8 cellular contexts compared by ENCODE assay signal in genomic region chr5:109691248-109691574, GRCh38. TPM values are rescaled to one million over a fixed set of nuclear protein-coding genes. Genes with fewer than 3 reads are reported as not detected.
DNase-seq lines count a peak whose midpoint lies in the region; ATAC-seq and TF ChIP-seq lines count a peak whose summit lies in the region.

No MANE protein-coding gene starts in this region.

- peaks cover 43% of the 10 kb centered on the region for H3K4me1 ChIP-seq in smooth muscle cell (ENCODE audit: low read depth)

- H3K9ac ChIP-seq in smooth muscle cell (ENCODE audit: low read depth): peak overlapping the region; percentile 88

- peaks cover 60% of the 10 kb centered on the region for H3K79me2 ChIP-seq in smooth muscle cell (ENCODE audit: low read depth)

- peak overlapping the region; percentile 79 for H2AFZ ChIP-seq in smooth muscle cell (ENCODE audit: low read depth)

- CTCF ChIA-PET in WTC11 (lab: Charles Lee): interaction anchor here (1.1 to 1.6 kb wide), 2 partner anchors 10 to 148 kb away, joined by 3 to 5 read pairs; no protein-coding TSS in a partner anchor

- WGBS in smooth muscle cell (ENCODE audit: low lambda C conversion rate): 2% methylated on average over 11 of the region's 11 CpGs

- peaks cover 52% of the 10 kb centered on the region for H4K20me1 ChIP-seq in smooth muscle cell (ENCODE audit: low read depth)

- ATAC-seq in WTC11 (no peak), GM21390 (IDR thresholded peaks at IDR 0.05; ENCODE audit: unreplicated experiment) (no peak)

- H3K36me3 Mint-ChIP-seq in WTC11: no peaks in the 10 kb centered on the region; the same call in 1 of the 2 replicates

- no peaks in the 10 kb centered on the region for H3K27me3 ChIP-seq in smooth muscle cell (ENCODE audit: low read depth)

- POLR2A ChIA-PET in WTC11 (lab: Charles Lee): interaction anchor here (1.6 kb wide), 1 partner anchor 281 kb away, joined by 4 read pairs; the partner anchor contains the start of gene PJA2

- TF ChIP-seq CTCF in WTC11 (IDR thresholded peaks at IDR 0.05) (no peak), foreskin fibroblast (IDR thresholded peaks at IDR 0.05; ENCODE audit: low read depth, low read length) (no peak), smooth muscle cell (IDR thresholded peaks at IDR 0.05; ENCODE audit: borderline replicate concordance, insufficient read depth, poor library complexity, severe bottlenecking) (no peak)

- H3K36me3 ChIP-seq in smooth muscle cell (ENCODE audit: low read depth): no peaks in the 10 kb centered on the region

- H3K4me3 ChIP-seq in foreskin fibroblast (ENCODE audit: low read depth in 1 of 2, low read length in 2 of 2) (peak overlapping the region; percentile 93), smooth muscle cell (peak overlapping the region; percentile 81)

- H3K27me3 Mint-ChIP-seq in WTC11 (ENCODE audit: low read depth): no peaks in the 10 kb centered on the region

- peaks cover 7% of the 10 kb centered on the region for H3F3A ChIP-seq in smooth muscle cell (ENCODE audit: low read depth)

- peak overlapping the region; percentile 96 for H3K4me3 Mint-ChIP-seq in WTC11

- H3K4me2 ChIP-seq in smooth muscle cell: peak overlapping the region; percentile 97

- no peak overlapping the region; the same call in 1 of the 2 replicates for H3K27ac Mint-ChIP-seq in WTC11

- DNase-seq in NCI-H2029 (lab: John Stamatoyannopoulos, UW): peak; percentile 36
- DNase-seq in NCI-H2029 treated with DMSO at 0.1 percent for 48 hours (lab: John Stamatoyannopoulos, UW): no peak
- DNase-seq in WTC11 (ENCODE audit: low spot score): no peak
- no peak for DNase-seq in foreskin fibroblast
- DNase-seq in smooth muscle cell (lab: John Stamatoyannopoulos, UW; ENCODE audit: unreplicated experiment): no peak
- no peak for DNase-seq in anterior cingulate cortex (lab: John Stamatoyannopoulos, UW)
- DNase-seq in putamen (ENCODE audit: low spot score): no peak

- H3K9me3 Mint-ChIP-seq in WTC11: no peaks in the 10 kb centered on the region

- H3K9me3 ChIP-seq in smooth muscle cell (replicated peaks; ENCODE audit: low read depth): no peaks in the 10 kb centered on the region

- H3K27ac ChIP-seq in smooth muscle cell (ENCODE audit: low read depth): peak overlapping the region; percentile 78

- H3K4me1 Mint-ChIP-seq in WTC11: peaks cover 52% of the 10 kb centered on the region

TF ChIP-seq in WTC11, 78 proteins besides CTCF, POLR2A, EP300 and RAD21 (continues in another document):
- TF ChIP-seq ZNF671 (CRISPR knock-in tag; IDR thresholded peaks at IDR 0.05): no peak
- TF ChIP-seq NR2C2 (CRISPR knock-in tag; IDR thresholded peaks at IDR 0.05): no peak
- no peak for TF ChIP-seq ZNF532 (CRISPR knock-in tag; IDR thresholded peaks at IDR 0.05; ENCODE audit: borderline replicate concordance)
- no peak for TF ChIP-seq ZNF121 (CRISPR knock-in tag; IDR thresholded peaks at IDR 0.05)
- TF ChIP-seq GRHL2 (CRISPR knock-in tag; IDR thresholded peaks at IDR 0.05; ENCODE audit: insufficient replicate concordance, severe bottlenecking): no peak
- no peak for TF ChIP-seq ZBTB43 (CRISPR knock-in tag; IDR thresholded peaks at IDR 0.05)
- TF ChIP-seq ETV6 (CRISPR knock-in tag; IDR thresholded peaks at IDR 0.05): no peak
- TF ChIP-seq ATF2 (CRISPR knock-in tag; IDR thresholded peaks at IDR 0.05; ENCODE audit: borderline replicate concordance, low read depth): no peak
- no peak for TF ChIP-seq RELA (CRISPR knock-in tag; IDR thresholded peaks at IDR 0.05; ENCODE audit: borderline replicate concordance)
- TF ChIP-seq CREM (CRISPR knock-in tag; IDR thresholded peaks at IDR 0.05): no peak
- no peak for TF ChIP-seq ZSCAN18 (CRISPR knock-in tag; IDR thresholded peaks at IDR 0.05)
- no peak for TF ChIP-seq HMGA2 (CRISPR knock-in tag; IDR thresholded peaks at IDR 0.05)
- no peak for TF ChIP-seq MLX (CRISPR knock-in tag; IDR thresholded peaks at IDR 0.05)
- TF ChIP-seq GABPB1 (CRISPR knock-in tag; IDR thresholded peaks at IDR 0.05): no peak

RNA-seq across cellular contexts. Expression of gene MAN2A1, which starts 1.5 kb away (rescaled TPM):
- total RNA-seq in WTC11 (2021): 82.2 to 86.6 TPM (median 83.5 TPM) in 3 replicates
- 112 and 115 TPM in 2 replicates for total RNA-seq in smooth muscle cell
- 20.3 and 31.4 TPM in 2 replicates for polyA plus RNA-seq in smooth muscle cell
